10 cellular contexts compared by ENCODE assay signal in the genomic region with DNA sequence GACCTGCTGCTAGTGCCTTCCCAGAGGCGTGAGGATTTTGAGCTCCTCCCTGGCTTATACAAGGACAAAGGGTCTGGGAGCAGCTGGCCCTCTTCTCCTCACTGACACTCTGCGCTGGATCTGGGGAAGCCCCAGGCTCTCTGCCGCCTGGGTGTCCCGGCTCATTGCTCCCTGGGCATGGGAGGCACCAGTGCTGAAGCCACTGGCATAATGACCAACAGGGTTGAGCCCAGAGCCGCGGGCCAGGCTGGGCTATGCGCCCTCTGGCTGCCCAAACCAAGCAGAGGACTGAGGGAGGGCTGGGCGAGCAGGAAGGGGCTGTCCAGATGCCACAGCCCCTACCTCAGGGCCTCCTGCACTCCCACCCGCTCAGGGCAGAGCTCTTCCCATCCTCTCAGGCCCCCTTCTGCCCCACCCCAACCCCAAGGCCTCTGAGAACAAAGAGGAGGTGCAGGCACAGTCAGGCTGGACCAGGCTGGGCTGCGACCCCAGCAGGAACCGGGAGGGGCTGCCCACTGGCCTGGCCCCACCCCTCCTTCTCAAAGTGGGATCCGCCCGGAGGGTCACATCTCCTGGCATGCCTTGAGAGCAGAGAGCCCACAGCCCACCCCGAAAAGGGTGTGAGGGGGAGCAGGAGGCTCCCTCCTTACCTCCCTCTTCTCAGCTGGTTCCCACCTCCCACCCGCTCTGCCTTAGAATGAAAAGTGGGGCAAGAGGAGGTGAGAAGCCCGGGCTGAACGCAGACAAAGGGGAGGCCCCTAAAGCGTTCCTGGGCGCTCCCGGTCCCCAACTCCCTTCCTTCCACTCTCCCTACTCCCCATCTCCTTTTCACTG. TPM values are rescaled to one million over a fixed set of nuclear protein-coding genes. Genes with fewer than 3 reads are reported as not detected.
DNase-seq lines count a peak whose midpoint lies in the region; ATAC-seq and TF ChIP-seq lines count a peak whose summit lies in the region.
"Had no signal": no experiment of that assay in that cellular context is flagged by ENCODE, and none has a peak within 500 bp of the region (broad histone marks: within the 10 kb centered on the region; RNA-seq: fewer than 3 reads in every experiment).

No MANE protein-coding gene starts in this region.

- no peaks in the 10 kb centered on the region for H3K36me3 Mint-ChIP-seq in brain
- no peaks in the 10 kb centered on the region for H3K36me3 Mint-ChIP-seq in stimulated activated memory B cell treated with anti-CD40 and anti-IgM and Interleukin-4, amounts not matched to agents 10 μg/mL and 1 μg/mL and 100 μg/mL, for 72 hours

- H3K27me3 Mint-ChIP-seq in brain = peaks cover 27% of the 10 kb centered on the region
- H3K27me3 Mint-ChIP-seq in stimulated activated memory B cell treated with anti-CD40 and anti-IgM and Interleukin-4, amounts not matched to agents 10 μg/mL and 1 μg/mL and 100 μg/mL, for 72 hours = peaks cover 65% of the 10 kb centered on the region

- peak overlapping the region; percentile 72 to 84 (median 79) for H3K4me3 Mint-ChIP-seq in brain
- H3K4me3 Mint-ChIP-seq in stimulated activated memory B cell treated with anti-CD40 and anti-IgM and Interleukin-4, amounts not matched to agents 10 μg/mL and 1 μg/mL and 100 μg/mL, for 72 hours = peak overlapping the region; percentile 26

- H3K9me3 Mint-ChIP-seq in brain = peaks cover 0 to 5% (median 0%) of the 10 kb centered on the region in 5 experiments
- no peaks in the 10 kb centered on the region for H3K9me3 Mint-ChIP-seq in stimulated activated memory B cell treated with anti-CD40 and anti-IgM and Interleukin-4, amounts not matched to agents 10 μg/mL and 1 μg/mL and 100 μg/mL, for 72 hours

- H3K9me3 ChIP-seq in HUES48 (ENCODE audit: control insufficient read depth, insufficient read depth, low read length) (no peaks in the 10 kb centered on the region), iPS-20b (ENCODE audit: insufficient read depth, low read depth, low read length) (no peaks in the 10 kb centered on the region)

- no peak for DNase-seq in HK-2 (ENCODE audit: unreplicated experiment)
- no peak for DNase-seq in HEK293T (ENCODE audit: extremely low spot score)
- DNase-seq: activated CD4-positive, alpha-beta T cell treated with anti-CD3 and anti-CD28 coated beads for 48 hours; NCI-H2029 had no signal

- peak overlapping the region; percentile 69 for H3K4me3 ChIP-seq in HUES48 (ENCODE audit: low read depth, low read length)
- peak overlapping the region; percentile 83 for H3K4me3 ChIP-seq in iPS-20b (ENCODE audit: low read length)

- H3K4me1 Mint-ChIP-seq in brain = peaks cover 63% of the 10 kb centered on the region
- peaks cover 14% of the 10 kb centered on the region for H3K4me1 Mint-ChIP-seq in stimulated activated memory B cell treated with anti-CD40 and anti-IgM and Interleukin-4, amounts not matched to agents 10 μg/mL and 1 μg/mL and 100 μg/mL, for 72 hours

- POLR2A ChIA-PET in HEK293T (lab: Yijun Ruan, JAX) = interaction anchor here (1.8 kb wide), 2 partner anchors 13 to 24 kb away, joined by 5 to 6 read pairs; no protein-coding TSS in a partner anchor

- no peak for ATAC-seq in stimulated activated memory B cell treated with anti-CD40 and anti-IgM and Interleukin-4, amounts not matched to agents 10 μg/mL and 1 μg/mL and 100 μg/mL, for 72 hours
- ATAC-seq in GM21528 (IDR thresholded peaks at IDR 0.05; ENCODE audit: low FRiP score, unreplicated experiment) (no peak), GM19035 (IDR thresholded peaks at IDR 0.05; ENCODE audit: unreplicated experiment) (no peak)

- H3K27me3 ChIP-seq in HUES48 (ENCODE audit: control insufficient read depth, insufficient read depth, low read length) = peaks cover 13% of the 10 kb centered on the region; the same call in 1 of the 2 replicates
- H3K27me3 ChIP-seq in iPS-20b (ENCODE audit: insufficient read depth, low read length) = peaks cover 36% of the 10 kb centered on the region

- H3K9ac ChIP-seq in HUES48 (ENCODE audit: low read depth, low read length) = peak overlapping the region; percentile 39
- H3K9ac ChIP-seq in iPS-20b (ENCODE audit: low read depth, low read length) = peak overlapping the region; percentile 91; the same call in 1 of the 2 replicates

- CTCF ChIA-PET in HEK293T (lab: Yijun Ruan, JAX) = interaction anchor here (0.6 to 1.6 kb wide), 5 partner anchors 13 to 190 kb away, joined by 3 to 4 read pairs (median 3); no protein-coding TSS in a partner anchor

- H3K36me3 ChIP-seq in HUES48 (ENCODE audit: control insufficient read depth, insufficient read depth, low read length) = no peaks in the 10 kb centered on the region
- H3K36me3 ChIP-seq in iPS-20b (ENCODE audit: insufficient read depth, low read depth, low read length) = no peaks in the 10 kb centered on the region

- peak overlapping the region in 4 of 5 experiments; percentile 71 to 91 (median 79) for H3K27ac Mint-ChIP-seq in brain
- H3K27ac Mint-ChIP-seq in stimulated activated memory B cell treated with anti-CD40 and anti-IgM and Interleukin-4, amounts not matched to agents 10 μg/mL and 1 μg/mL and 100 μg/mL, for 72 hours = no peak overlapping the region

- H3K27ac ChIP-seq in HUES48 (ENCODE audit: low read depth, low read length) (peak overlapping the region; percentile 23), iPS-20b (ENCODE audit: low read length) (peak overlapping the region; percentile 18)

- TF ChIP-seq CTCF in brain (conservative IDR thresholded peaks at IDR 0.05) = peak; percentile 24 to 51

- H3K4me1 ChIP-seq in HUES48 (ENCODE audit: control insufficient read depth, insufficient read depth, low read length) (peaks cover 58% of the 10 kb centered on the region), iPS-20b (ENCODE audit: insufficient read depth, low read length) (peaks cover 51% of the 10 kb centered on the region; the same call in 1 of the 2 replicates)

TF ChIP-seq in HEK293T, 16 proteins besides CTCF, POLR2A, EP300 and RAD21:
- no peak for TF ChIP-seq ELF4 (IDR thresholded peaks at IDR 0.05)
- no peak for TF ChIP-seq L3MBTL2 (conservative IDR thresholded peaks at IDR 0.05)
- TF ChIP-seq LEF1 (IDR thresholded peaks at IDR 0.05; ENCODE audit: borderline replicate concordance) = no peak
- TF ChIP-seq, protein P1, sequence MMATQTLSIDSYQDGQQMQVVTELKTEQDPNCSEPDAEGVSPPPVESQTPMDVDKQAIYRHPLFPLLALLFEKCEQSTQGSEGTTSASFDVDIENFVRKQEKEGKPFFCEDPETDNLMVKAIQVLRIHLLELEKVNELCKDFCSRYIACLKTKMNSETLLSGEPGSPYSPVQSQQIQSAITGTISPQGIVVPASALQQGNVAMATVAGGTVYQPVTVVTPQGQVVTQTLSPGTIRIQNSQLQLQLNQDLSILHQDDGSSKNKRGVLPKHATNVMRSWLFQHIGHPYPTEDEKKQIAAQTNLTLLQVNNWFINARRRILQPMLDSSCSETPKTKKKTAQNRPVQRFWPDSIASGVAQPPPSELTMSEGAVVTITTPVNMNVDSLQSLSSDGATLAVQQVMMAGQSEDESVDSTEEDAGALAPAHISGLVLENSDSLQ (IDR thresholded peaks at IDR 0.05) = no peak
- no peak for TF ChIP-seq TARDBP (IDR thresholded peaks at IDR 0.05)
- no peak for TF ChIP-seq SP1 (IDR thresholded peaks at IDR 0.05)
- TF ChIP-seq SUZ12 (IDR thresholded peaks at IDR 0.05) = no peak
- TF ChIP-seq ZNF384 (IDR thresholded peaks at IDR 0.05) = no peak
- TF ChIP-seq BHLHE40 (IDR thresholded peaks at IDR 0.05; ENCODE audit: borderline replicate concordance) = no peak
- no peak for TF ChIP-seq NFRKB (IDR thresholded peaks at IDR 0.05)

RNA-seq across cellular contexts. Expression of a gene that starts 1.5 kb away (rescaled TPM):
- 40.6 TPM for polyA plus RNA-seq in brain (ENCODE audit: insufficient read depth, low read depth, low replicate concordance)
